20 cellular contexts compared by ENCODE assay signal in the genomic region with DNA sequence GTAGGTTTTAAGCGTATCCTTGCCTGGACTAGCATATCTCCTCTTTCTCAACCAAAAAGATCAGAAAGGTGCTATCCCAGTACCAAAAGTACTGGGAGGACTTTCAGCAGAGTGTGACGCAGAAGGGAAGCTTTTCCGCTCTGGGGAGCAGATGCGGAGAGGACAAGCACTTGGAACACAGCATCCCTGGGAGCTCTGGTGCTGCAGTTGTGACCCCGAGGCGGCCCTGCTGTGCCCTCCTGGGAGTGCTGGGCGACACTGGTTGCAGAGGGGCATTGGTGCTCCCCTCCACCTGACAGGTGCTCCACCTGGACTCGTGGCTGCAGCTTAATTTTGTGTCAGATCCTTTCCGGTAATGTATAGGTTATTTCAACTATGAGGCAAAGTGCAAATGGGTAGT.
"Had no signal": no experiment of that assay in that cellular context is flagged by ENCODE, and none has a peak within 500 bp of the region (broad histone marks: within the 10 kb centered on the region; RNA-seq: fewer than 3 reads in every experiment).

No MANE protein-coding gene starts in this region.

- H3K36me3 ChIP-seq: ovary had no signal

- H3K4me3 Mint-ChIP-seq: activated B cell treated with CpG ODN at 0.5 μM for 24 hours; activated CD8-positive, alpha-beta T cell treated with anti-CD3 and anti-CD28 coated beads, Interleukin-2, amount 10 ng/mL, durations not matched to agents 7 days and 5 days; activated naive CD8-positive, alpha-beta T cell treated with anti-CD3 and anti-CD28 coated beads, Interleukin-2, amount 10 ng/mL, durations not matched to agents 7 days and 5 days; dendritic cell treated with granulocyte-macrophage colony-stimulating factor and Interleukin-4, amounts not matched to agents 40 ng/mL and 50 ng/mL, for 4 days had no signal

- H3K27me3 Mint-ChIP-seq: activated B cell treated with CpG ODN at 0.5 μM for 24 hours; activated naive CD8-positive, alpha-beta T cell treated with anti-CD3 and anti-CD28 coated beads, Interleukin-2, amount 10 ng/mL, durations not matched to agents 7 days and 5 days; dendritic cell treated with granulocyte-macrophage colony-stimulating factor and Interleukin-4, amounts not matched to agents 40 ng/mL and 50 ng/mL, for 4 days; naive B cell had no signal

- DNase-seq: activated B cell treated with CpG ODN at 0.5 μM for 24 hours; activated CD4-positive, alpha-beta T cell treated with anti-CD3 and anti-CD28 coated beads for 48 hours; activated CD8-positive, alpha-beta memory T cell treated with anti-CD3 and anti-CD28 coated beads, Interleukin-2, amount 50 U/mL, for 4 hours; activated CD8-positive, alpha-beta T cell treated with anti-CD3 and anti-CD28 coated beads, Interleukin-2, amount 10 ng/mL, durations not matched to agents 7 days and 5 days; activated gamma-delta T cell; activated naive CD8-positive, alpha-beta T cell treated with anti-CD3 and anti-CD28 coated beads, Interleukin-2, amount 10 ng/mL, durations not matched to agents 7 days and 5 days; activated T-cell treated with anti-CD3 and anti-CD28 coated beads, Interleukin-2, amount 50 U/mL, for 48 hours; anterior cingulate cortex; cerebellar nuclear complex; effector memory CD4-positive, alpha-beta T cell; foreskin keratinocyte; midbrain; naive B cell; ovary; stimulated activated CD4-positive, alpha-beta T cell treated with anti-CD3 and anti-CD28 coated beads, Interleukin-4, amount 100 ng/mL, for 1 hour; stimulated activated naive CD4-positive, alpha-beta T cell; T-helper 2 cell had no signal

- H3K27ac ChIP-seq: breast epithelium, foreskin keratinocyte had no signal

- ATAC-seq: activated CD8-positive, alpha-beta T cell treated with anti-CD3 and anti-CD28 coated beads, Interleukin-2, amount 10 ng/mL, durations not matched to agents 7 days and 5 days; foreskin keratinocyte had no signal

- H3K27me3 ChIP-seq: breast epithelium, foreskin keratinocyte, ovary had no signal

- H3K9me3 Mint-ChIP-seq: activated B cell treated with CpG ODN at 0.5 μM for 24 hours; activated naive CD8-positive, alpha-beta T cell treated with anti-CD3 and anti-CD28 coated beads, Interleukin-2, amount 10 ng/mL, durations not matched to agents 7 days and 5 days had no signal

- H3K27ac Mint-ChIP-seq: activated B cell treated with CpG ODN at 0.5 μM for 24 hours; activated CD8-positive, alpha-beta T cell treated with anti-CD3 and anti-CD28 coated beads, Interleukin-2, amount 10 ng/mL, durations not matched to agents 7 days and 5 days; activated naive CD8-positive, alpha-beta T cell treated with anti-CD3 and anti-CD28 coated beads, Interleukin-2, amount 10 ng/mL, durations not matched to agents 7 days and 5 days; dendritic cell treated with granulocyte-macrophage colony-stimulating factor and Interleukin-4, amounts not matched to agents 40 ng/mL and 50 ng/mL, for 4 days had no signal

- H3K9me3 ChIP-seq: breast epithelium, ovary had no signal

- H3K4me3 ChIP-seq: breast epithelium, lung, ovary had no signal
